Comparison of ENCODE assay signal across 1 cellular context in genomic region chr20:46814366-46815232, GRCh38.
TF ChIP-seq lines count a peak whose summit lies in the region.

No MANE protein-coding gene starts in this region.

TF ChIP-seq in HepG2, 621 proteins besides CTCF, POLR2A, EP300 and RAD21 (continued from another document):
- TF ChIP-seq ZBTB39 (CRISPR knock-in tag; IDR thresholded peaks at IDR 0.05), result no peak
- 0 out of 2 replicates have a peak, but pooled peaks have one; percentile 11 for TF ChIP-seq ARID5B (CRISPR knock-in tag; IDR thresholded peaks at IDR 0.05)
- peak; percentile 25; the same call in 1 of the 2 replicates for TF ChIP-seq RXRA (CRISPR knock-in tag; IDR thresholded peaks at IDR 0.05)
- TF ChIP-seq ZNF503 (CRISPR knock-in tag; IDR thresholded peaks at IDR 0.05), result no peak
- TF ChIP-seq AHDC1 (CRISPR knock-in tag; IDR thresholded peaks at IDR 0.05; ENCODE audit: borderline replicate concordance), result peak; percentile 33; the same call in 1 of the 2 replicates
- peak; percentile 30; the same call in 1 of the 2 replicates for TF ChIP-seq SOX5 (CRISPR knock-in tag; IDR thresholded peaks at IDR 0.05; ENCODE audit: borderline replicate concordance)
- peak; percentile 59 for TF ChIP-seq TCF7 (IDR thresholded peaks at IDR 0.05; ENCODE audit: low read depth)
- peak; percentile 70 for TF ChIP-seq FOXA3 (CRISPR knock-in tag; IDR thresholded peaks at IDR 0.05)
- peak; percentile 41; the same call in 1 of the 2 replicates for TF ChIP-seq RARA (CRISPR knock-in tag; IDR thresholded peaks at IDR 0.05)
- TF ChIP-seq DNMT3B (CRISPR knock-in tag; conservative IDR thresholded peaks at IDR 0.05), result no peak
